ENCODE assay signal across 3 cellular contexts in genomic region chr11:2938644-2939418, GRCh38. TPM values are rescaled to one million over a fixed set of nuclear protein-coding genes. Genes with fewer than 3 reads are reported as not detected.
"Had no signal": no experiment of that assay in that cellular context is flagged by ENCODE, and none has a peak within 500 bp of the region (broad histone marks: within the 10 kb centered on the region; RNA-seq: fewer than 3 reads in every experiment).

No MANE protein-coding gene starts in this region.

RNA-seq across cellular contexts. Expression of gene PHLDA2, which starts 9.6 kb away (rescaled TPM):
- total RNA-seq: ascending aorta, SJCRH30, temporal lobe had no signal

RNA-seq across cellular contexts. Expression of gene CDKN1C, which starts 53.3 kb away (rescaled TPM):
- total RNA-seq: SJCRH30 had no signal
